In genomic region chr7:27198871-27199801, GRCh38 we compare ENCODE assay signal across 8 cellular contexts. TPM values are rescaled to one million over a fixed set of nuclear protein-coding genes. Genes with fewer than 3 reads are reported as not detected.
DNase-seq lines count a peak whose midpoint lies in the region; ATAC-seq and TF ChIP-seq lines count a peak whose summit lies in the region.

No MANE protein-coding gene starts in this region.

- H3K27me3 Mint-ChIP-seq in T-helper 1 cell treated with Interleukin-12 subunit alpha and Interleukin-12 subunit beta and Interleukin-4 antibody, amounts not matched to agents 30 μg/mL and 1 μg/mL, for 36 hours (ENCODE audit: low read depth), result peaks cover 87% of the 10 kb centered on the region
- peaks cover 98% of the 10 kb centered on the region for H3K27me3 Mint-ChIP-seq in stimulated activated naive CD8-positive, alpha-beta T cell treated with anti-CD3 and anti-CD28 coated beads, Interleukin-15, amount 100 ng/mL, for 72 hours

- DNase-seq in T-helper 1 cell (no peak), Peyer's patch (peak in 1 of 3 donors; percentile 56), foreskin keratinocyte (no peak), NCI-H187 (lab: John Stamatoyannopoulos, UW) (no peak), NCI-H2029 treated with DMSO at 0.1 percent for 48 hours (lab: John Stamatoyannopoulos, UW) (no peak), mucosa of gallbladder (ENCODE audit: low spot score) (no peak)
- no peak for DNase-seq in stimulated activated naive CD8-positive, alpha-beta T cell treated with anti-CD3 and anti-CD28 coated beads, Interleukin-15, amount 100 ng/mL, for 72 hours

- peaks cover 9% of the 10 kb centered on the region for H3K4me1 Mint-ChIP-seq in T-helper 1 cell treated with Interleukin-12 subunit alpha and Interleukin-12 subunit beta and Interleukin-4 antibody, amounts not matched to agents 30 μg/mL and 1 μg/mL, for 36 hours (ENCODE audit: low read depth)
- peaks cover 54% of the 10 kb centered on the region for H3K4me1 Mint-ChIP-seq in stimulated activated naive CD8-positive, alpha-beta T cell treated with anti-CD3 and anti-CD28 coated beads, Interleukin-15, amount 100 ng/mL, for 72 hours

- no peak for TF ChIP-seq POLR2A in Peyer's patch (IDR thresholded peaks at IDR 0.05)

- H3K4me3 ChIP-seq in Peyer's patch, result peak overlapping the region in 3 of 4 donors; percentile 27 to 47 (median 46)

- H3K27ac Mint-ChIP-seq in T-helper 1 cell treated with Interleukin-12 subunit alpha and Interleukin-12 subunit beta and Interleukin-4 antibody, amounts not matched to agents 30 μg/mL and 1 μg/mL, for 36 hours, result peak overlapping the region; percentile 82
- H3K27ac Mint-ChIP-seq in stimulated activated naive CD8-positive, alpha-beta T cell treated with anti-CD3 and anti-CD28 coated beads, Interleukin-15, amount 100 ng/mL, for 72 hours, result no peak overlapping the region

- no peaks in the 10 kb centered on the region for H3K9me3 Mint-ChIP-seq in T-helper 1 cell treated with Interleukin-12 subunit alpha and Interleukin-12 subunit beta and Interleukin-4 antibody, amounts not matched to agents 30 μg/mL and 1 μg/mL, for 36 hours
- no peaks in the 10 kb centered on the region for H3K9me3 Mint-ChIP-seq in stimulated activated naive CD8-positive, alpha-beta T cell treated with anti-CD3 and anti-CD28 coated beads, Interleukin-15, amount 100 ng/mL, for 72 hours

- H3K27ac ChIP-seq in Peyer's patch, result no peak overlapping the region
- no peak overlapping the region for H3K27ac ChIP-seq in foreskin keratinocyte

- H3K27me3 ChIP-seq in Peyer's patch (peaks cover 0 to 89% of the 10 kb centered on the region in 2 donors), foreskin keratinocyte (peaks cover 97% of the 10 kb centered on the region)

- TF ChIP-seq CTCF in Peyer's patch (IDR thresholded peaks at IDR 0.05) (no peak), foreskin keratinocyte (conservative IDR thresholded peaks at IDR 0.05) (no peak)

- H3K4me3 Mint-ChIP-seq in T-helper 1 cell treated with Interleukin-12 subunit alpha and Interleukin-12 subunit beta and Interleukin-4 antibody, amounts not matched to agents 30 μg/mL and 1 μg/mL, for 36 hours, result no peak overlapping the region
- peak overlapping the region; percentile 61 to 89 for H3K4me3 Mint-ChIP-seq in stimulated activated naive CD8-positive, alpha-beta T cell treated with anti-CD3 and anti-CD28 coated beads, Interleukin-15, amount 100 ng/mL, for 72 hours

- no peaks in the 10 kb centered on the region for H3K36me3 ChIP-seq in Peyer's patch

- no peaks in the 10 kb centered on the region for H3K36me3 Mint-ChIP-seq in T-helper 1 cell treated with Interleukin-12 subunit alpha and Interleukin-12 subunit beta and Interleukin-4 antibody, amounts not matched to agents 30 μg/mL and 1 μg/mL, for 36 hours (ENCODE audit: low read depth)

- ATAC-seq in foreskin keratinocyte, result peak; percentile 18
- peak; percentile 32 for ATAC-seq in stimulated activated naive CD8-positive, alpha-beta T cell treated with anti-CD3 and anti-CD28 coated beads, Interleukin-15, amount 100 ng/mL, for 72 hours

- H3K9me3 ChIP-seq in Peyer's patch, result peaks cover 0 to 6% (median 0%) of the 10 kb centered on the region in 4 donors

- H3K4me1 ChIP-seq in Peyer's patch (peaks cover 4 to 32% (median 13%) of the 10 kb centered on the region in 4 donors), foreskin keratinocyte (no peaks in the 10 kb centered on the region)

RNA-seq across cellular contexts. Expression of gene HOXA13, which starts 0.8 kb away (rescaled TPM):
- total RNA-seq in Peyer's patch (not detected), foreskin keratinocyte (not detected in 2 replicates), mucosa of gallbladder (0.06 TPM)
- not detected in 2 replicates for polyA plus RNA-seq in foreskin keratinocyte

RNA-seq across cellular contexts. Expression of gene HOXA11, which starts 14.1 kb away (rescaled TPM):
- not detected for total RNA-seq in Peyer's patch
- total RNA-seq in foreskin keratinocyte, result 0.07 and 0.31 TPM in 2 replicates
- polyA plus RNA-seq in foreskin keratinocyte, result 0.17 and 0.21 TPM in 2 replicates
- total RNA-seq in mucosa of gallbladder, result not detected

RNA-seq across cellular contexts. Expression of gene HOXA10, which starts 25.0 kb away (rescaled TPM):
- total RNA-seq in Peyer's patch (10 to 100 TPM; 15.7 to 28.4 (median 19.8) TPM), foreskin keratinocyte (4.8 and 6.1 TPM in 2 replicates), mucosa of gallbladder (0.12 TPM)
- 3.3 and 3.7 TPM in 2 replicates for polyA plus RNA-seq in foreskin keratinocyte

RNA-seq across cellular contexts. Expression of gene HOXA9, which starts 33.8 kb away (rescaled TPM):
- total RNA-seq in Peyer's patch (10 to 100 TPM; 25.7 to 71.2 (median 46.1) TPM), foreskin keratinocyte (47.3 and 59.7 TPM in 2 replicates), mucosa of gallbladder (0.17 TPM)
- polyA plus RNA-seq in foreskin keratinocyte, result 34.9 and 51.1 TPM in 2 replicates

RNA-seq across cellular contexts. Expression of gene HOXA7, which starts 42.7 kb away (rescaled TPM):
- total RNA-seq in Peyer's patch (10 to 100 TPM in 1 of 4 donors, 1 to 10 TPM in 3; 3.3 to 11.8 (median 5.7) TPM), foreskin keratinocyte (13.1 and 13.3 TPM in 2 replicates), mucosa of gallbladder (not detected)
- 14.5 and 15.6 TPM in 2 replicates for polyA plus RNA-seq in foreskin keratinocyte
